ENCODE assay signal across 12 cellular contexts in the genomic region with DNA sequence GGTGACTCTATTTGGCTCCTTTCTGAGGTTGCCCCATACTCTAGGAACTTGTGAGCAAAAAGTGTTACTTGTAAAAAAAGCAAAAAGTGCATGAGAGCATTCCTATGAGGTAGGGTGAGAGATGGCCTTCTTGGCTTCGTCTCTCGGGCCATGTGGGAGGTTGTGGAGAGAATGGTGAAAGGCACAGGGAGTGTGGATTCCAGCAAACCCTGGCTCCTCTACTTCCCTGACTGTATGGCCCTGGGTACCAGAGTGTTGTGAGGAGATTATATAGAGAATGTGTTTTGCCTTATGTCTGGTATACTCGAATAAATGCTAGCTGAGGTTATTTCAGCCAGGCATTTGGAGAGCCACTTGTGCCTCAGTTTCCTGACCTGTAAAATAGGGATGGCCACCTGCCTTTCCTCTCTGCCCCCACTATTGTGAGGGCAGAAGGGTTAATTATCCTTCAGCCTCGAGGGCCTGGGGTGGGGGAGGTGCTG. TPM values are rescaled to one million over a fixed set of nuclear protein-coding genes. Genes with fewer than 3 reads are reported as not detected.
A peak's percentile ranks its signal among the peaks of the same experiment; 100 is the strongest.
DNase-seq lines count a peak whose midpoint lies in the region; ATAC-seq, FAIRE-seq and TF ChIP-seq lines count a peak whose summit lies in the region.
"Had no signal": no experiment of that assay in that cellular context is flagged by ENCODE, and none has a peak within 500 bp of the region (broad histone marks: within the 10 kb centered on the region; RNA-seq: fewer than 3 reads in every experiment).

No MANE protein-coding gene starts in this region.

- TF ChIP-seq EP300 in esophagus muscularis mucosa (IDR thresholded peaks at IDR 0.05): no peak

- H3K9me3 Mint-ChIP-seq in activated naive CD4-positive, alpha-beta T cell treated with anti-CD3 and anti-CD28 coated beads for 36 hours: peaks cover 15% of the 10 kb centered on the region
- H3K9me3 Mint-ChIP-seq in type B pancreatic cell: peaks cover 34% of the 10 kb centered on the region
- peaks cover 20% of the 10 kb centered on the region for H3K9me3 Mint-ChIP-seq in activated CD4-positive, alpha-beta T cell treated with anti-CD3 and anti-CD28 coated beads, Interleukin-2, amount 10 ng/mL, durations not matched to agents 7 days and 5 days

- no peak overlapping the region for H2BK120ac ChIP-seq in neuronal stem cell (ENCODE audit: low read depth, low read length)

- peaks cover 36 to 73% (median 69%) of the 10 kb centered on the region in 4 donors for H3K4me1 ChIP-seq in esophagus muscularis mucosa
- peaks cover 10 to 30% of the 10 kb centered on the region in 2 donors for H3K4me1 ChIP-seq in neuronal stem cell (ENCODE audit: control insufficient read depth in 2 of 2, insufficient read depth in 1 of 2, low read depth in 1 of 2, low read length in 2 of 2)

- no peak for FAIRE-seq in urothelium cell line (lab: Jason Lieb, UNC)
- FAIRE-seq: RCC 7860 had no signal

- H3K4ac ChIP-seq in neuronal stem cell (ENCODE audit: low read length): no peak overlapping the region

- no peak overlapping the region for H3K23ac ChIP-seq in neuronal stem cell (ENCODE audit: low read depth, low read length, poor library complexity)

- H3K27me3 ChIP-seq in esophagus muscularis mucosa (no peaks in the 10 kb centered on the region), neuronal stem cell (ENCODE audit: control insufficient read depth in 3 of 3, insufficient read depth in 3 of 3, low read depth in 1 of 3, low read length in 3 of 3) (no peaks in the 10 kb centered on the region)

- no peaks in the 10 kb centered on the region for H3K27me3 Mint-ChIP-seq in activated naive CD4-positive, alpha-beta T cell treated with anti-CD3 and anti-CD28 coated beads for 36 hours (ENCODE audit: low read depth)
- no peaks in the 10 kb centered on the region for H3K27me3 Mint-ChIP-seq in type B pancreatic cell
- H3K27me3 Mint-ChIP-seq in activated CD4-positive, alpha-beta T cell treated with anti-CD3 and anti-CD28 coated beads, Interleukin-2, amount 10 ng/mL, durations not matched to agents 7 days and 5 days: peaks cover 26% of the 10 kb centered on the region

- peaks cover 0 to 10% (median 5%) of the 10 kb centered on the region in 4 donors for H3K9me3 ChIP-seq in esophagus muscularis mucosa
- H3K9me3 ChIP-seq in neuronal stem cell (replicated peaks in 1 of 2; ENCODE audit: control insufficient read depth in 2 of 2, insufficient read depth in 1 of 2, low read depth in 1 of 2, low read length in 2 of 2): peaks cover 2 to 34% of the 10 kb centered on the region in 2 donors

- POLR2A ChIA-PET in activated CD4-positive, alpha-beta T cell treated with anti-CD3 and anti-CD28 coated beads, Interleukin-2, amount 10 ng/mL, durations not matched to agents 7 days and 5 days (lab: Charles Lee): no interaction called here

- peaks cover 10% of the 10 kb centered on the region for H3K79me1 ChIP-seq in neuronal stem cell (ENCODE audit: low read depth, low read length)

- no peak overlapping the region for H2AK5ac ChIP-seq in neuronal stem cell (ENCODE audit: low read depth, low read length)

- H3K36me3 ChIP-seq in esophagus muscularis mucosa (no peaks in the 10 kb centered on the region), neuronal stem cell (replicated peaks in 1 of 2; ENCODE audit: control insufficient read depth in 2 of 2, insufficient read depth in 2 of 2, low read length in 2 of 2) (peaks cover 0 to 5% of the 10 kb centered on the region in 2 donors)

- WGBS in esophagus muscularis mucosa: 60% methylated on average over 4 of the region's 4 CpGs
- WGBS in neuronal stem cell (ENCODE audit: extremely low coverage in 2 of 2, insufficient read length in 2 of 2, insufficient replicate concordance in 1 of 2), 2 donors: no CpG with 5 or more reads among the region's 4 CpGs

- no peak for TF ChIP-seq CTCF in esophagus muscularis mucosa (IDR thresholded peaks at IDR 0.05)
- TF ChIP-seq CTCF in type B pancreatic cell (conservative IDR thresholded peaks at IDR 0.05): no peak

- no peak overlapping the region for H2BK5ac ChIP-seq in neuronal stem cell (ENCODE audit: low read length)

- H2BK12ac ChIP-seq in neuronal stem cell (ENCODE audit: low read length): no peak overlapping the region

- intact Hi-C loops in activated naive CD4-positive, alpha-beta T cell treated with anti-CD3 and anti-CD28 coated beads for 36 hours (cut with micrococcal nuclease): no loop called here
- intact Hi-C loops in esophagus muscularis mucosa (cut with DNase I): no loop called here

- no peak overlapping the region for H3K14ac ChIP-seq in neuronal stem cell (ENCODE audit: low read length)

- no peak for ATAC-seq in GM19351 (IDR thresholded peaks at IDR 0.05; ENCODE audit: unreplicated experiment)
- ATAC-seq: stimulated activated naive CD8-positive, alpha-beta T cell treated with anti-CD3 and anti-CD28 coated beads, Interleukin-15, Interleukin-2, amounts not matched to agents 100 U/mL and 50 U/mL, for 24 hours had no signal

- no peaks in the 10 kb centered on the region for H3K36me3 Mint-ChIP-seq in activated naive CD4-positive, alpha-beta T cell treated with anti-CD3 and anti-CD28 coated beads for 36 hours (ENCODE audit: low read depth)
- peaks cover 50% of the 10 kb centered on the region for H3K36me3 Mint-ChIP-seq in type B pancreatic cell
- H3K36me3 Mint-ChIP-seq in activated CD4-positive, alpha-beta T cell treated with anti-CD3 and anti-CD28 coated beads, Interleukin-2, amount 10 ng/mL, durations not matched to agents 7 days and 5 days (ENCODE audit: low read depth): peaks cover 38% of the 10 kb centered on the region
- H3K36me3 Mint-ChIP-seq: activated naive CD8-positive, alpha-beta T cell treated with anti-CD3 and anti-CD28 coated beads for 36 hours had no signal

- H4K8ac ChIP-seq in neuronal stem cell (ENCODE audit: low read depth, low read length): no peak overlapping the region

- TF ChIP-seq POLR2A in esophagus muscularis mucosa (IDR thresholded peaks at IDR 0.05; ENCODE audit: low read depth): no peak

- peak overlapping the region in 3 of 4 donors; percentile 44 to 50 (median 50) for H3K4me3 ChIP-seq in esophagus muscularis mucosa
- no peak overlapping the region for H3K4me3 ChIP-seq in neuronal stem cell (ENCODE audit: low read length in 2 of 2)

- CTCF ChIA-PET in activated naive CD4-positive, alpha-beta T cell treated with anti-CD3 and anti-CD28 coated beads for 36 hours (lab: Charles Lee): no interaction called here
- CTCF ChIA-PET in activated CD4-positive, alpha-beta T cell treated with anti-CD3 and anti-CD28 coated beads, Interleukin-2, amount 10 ng/mL, durations not matched to agents 7 days and 5 days (lab: Charles Lee): no interaction called here

- no peak overlapping the region for H4K91ac ChIP-seq in neuronal stem cell (ENCODE audit: low read depth, low read length, poor library complexity)

- H3K27ac ChIP-seq in esophagus muscularis mucosa (replicated peaks in 1 of 4) (peak overlapping the region; percentile 75 to 81 (median 78)), neuronal stem cell (replicated peaks; ENCODE audit: low read length) (peak overlapping the region; percentile 63)

- no peaks in the 10 kb centered on the region for H3K4me1 Mint-ChIP-seq in activated naive CD4-positive, alpha-beta T cell treated with anti-CD3 and anti-CD28 coated beads for 36 hours (ENCODE audit: low read depth)
- peaks cover 48% of the 10 kb centered on the region for H3K4me1 Mint-ChIP-seq in type B pancreatic cell (ENCODE audit: unreplicated experiment)
- peaks cover 44% of the 10 kb centered on the region for H3K4me1 Mint-ChIP-seq in activated CD4-positive, alpha-beta T cell treated with anti-CD3 and anti-CD28 coated beads, Interleukin-2, amount 10 ng/mL, durations not matched to agents 7 days and 5 days
- H3K4me1 Mint-ChIP-seq: activated naive CD8-positive, alpha-beta T cell treated with anti-CD3 and anti-CD28 coated beads for 36 hours had no signal

- peak overlapping the region; percentile 48 for H3K4me2 ChIP-seq in neuronal stem cell (ENCODE audit: insufficient read depth, low read length, poor library complexity, severe bottlenecking)

- DNase-seq in activated naive CD4-positive, alpha-beta T cell treated with anti-CD3 and anti-CD28 coated beads for 36 hours: peak; percentile 3
- no peak for DNase-seq in activated naive CD4-positive, alpha-beta T cell treated with anti-CD3 and anti-CD28 coated beads, Interleukin-2, amount 50 U/mL, for 16 hours
- DNase-seq in esophagus muscularis mucosa (ENCODE audit: extremely low spot score) (no peak), neuronal stem cell (ENCODE audit: low spot score) (no peak), type B pancreatic cell (ENCODE audit: extremely low spot score, unreplicated experiment) (no peak), urothelium cell line (ENCODE audit: low spot score) (no peak)
- no peak for DNase-seq in activated CD4-positive, alpha-beta T cell treated with anti-CD3 and anti-CD28 coated beads, Interleukin-2, amount 10 ng/mL, durations not matched to agents 7 days and 5 days
- DNase-seq: activated naive CD8-positive, alpha-beta T cell treated with anti-CD3 and anti-CD28 coated beads for 36 hours; DMS153; stimulated activated naive CD8-positive, alpha-beta T cell treated with anti-CD3 and anti-CD28 coated beads, Interleukin-15, Interleukin-2, amounts not matched to agents 100 U/mL and 50 U/mL, for 24 hours had no signal

- no peak overlapping the region for H3K9ac ChIP-seq in neuronal stem cell (ENCODE audit: low read depth, low read length, poor library complexity)

- no peak overlapping the region for H2AFZ ChIP-seq in neuronal stem cell (ENCODE audit: low read length)

- no peak overlapping the region for H2BK15ac ChIP-seq in neuronal stem cell (ENCODE audit: low read length)

- no peak overlapping the region for H3K18ac ChIP-seq in neuronal stem cell (ENCODE audit: low read length)

- no peak overlapping the region for H3K27ac Mint-ChIP-seq in activated naive CD4-positive, alpha-beta T cell treated with anti-CD3 and anti-CD28 coated beads for 36 hours
- peak overlapping the region; percentile 98 for H3K27ac Mint-ChIP-seq in type B pancreatic cell
- no peak overlapping the region for H3K27ac Mint-ChIP-seq in activated CD4-positive, alpha-beta T cell treated with anti-CD3 and anti-CD28 coated beads, Interleukin-2, amount 10 ng/mL, durations not matched to agents 7 days and 5 days
- H3K27ac Mint-ChIP-seq: activated naive CD8-positive, alpha-beta T cell treated with anti-CD3 and anti-CD28 coated beads for 36 hours had no signal

- no peak overlapping the region for H3K4me3 Mint-ChIP-seq in activated naive CD4-positive, alpha-beta T cell treated with anti-CD3 and anti-CD28 coated beads for 36 hours
- peak overlapping the region; percentile 89 for H3K4me3 Mint-ChIP-seq in type B pancreatic cell
- no peak overlapping the region for H3K4me3 Mint-ChIP-seq in activated CD4-positive, alpha-beta T cell treated with anti-CD3 and anti-CD28 coated beads, Interleukin-2, amount 10 ng/mL, durations not matched to agents 7 days and 5 days
- H3K4me3 Mint-ChIP-seq: activated naive CD8-positive, alpha-beta T cell treated with anti-CD3 and anti-CD28 coated beads for 36 hours had no signal

RNA-seq across cellular contexts. Expression of a gene that starts 11.0 kb away (rescaled TPM):
- total RNA-seq in activated naive CD4-positive, alpha-beta T cell treated with anti-CD3 and anti-CD28 coated beads for 36 hours: 1 to 10 TPM in 1 of 2 experiments, under 1 TPM in 1; 0.48 to 1.1 TPM
- total RNA-seq in esophagus muscularis mucosa (10 to 100 TPM; 21.7 to 66.7 (median 35.1) TPM), type B pancreatic cell (ENCODE audit: low replicate concordance) (64.7 and 83.9 TPM in 2 replicates)
- polyA plus RNA-seq in neuronal stem cell (2013, experiment 1 of 2): 66.9 TPM
- 64.7 TPM for polyA plus RNA-seq in neuronal stem cell (2013, experiment 2 of 2)
- total RNA-seq in activated CD4-positive, alpha-beta T cell treated with anti-CD3 and anti-CD28 coated beads, Interleukin-2, amount 10 ng/mL, durations not matched to agents 7 days and 5 days: 10 to 100 TPM; 36.0 to 39.5 TPM

Comparison
In these comparisons a context has a peak if more than half of its experiments do, and no peak if none do; other contexts are left out.
1. H3K4me3 ChIP-seq: peak in esophagus muscularis mucosa (3 of 4); none in neuronal stem cell (0 of 2).
2. RNA of a gene that starts 11.0 kb away (total RNA-seq): 64.7 to 83.9 TPM in type B pancreatic cell, 21.7 to 66.7 TPM in esophagus muscularis mucosa and 36.0 to 39.5 TPM in activated CD4-positive, alpha-beta T cell treated with anti-CD3 and anti-CD28 coated beads, Interleukin-2, amount 10 ng/mL, durations not matched to agents 7 days and 5 days; 0.48 to 1.1 TPM in activated naive CD4-positive, alpha-beta T cell treated with anti-CD3 and anti-CD28 coated beads for 36 hours; every median in the first group is over 10 times any median in the second.